ENCODE assay signal across 2 cellular contexts in genomic region chrX:137565318-137565904, GRCh38.
TF ChIP-seq lines count a peak whose summit lies in the region.

No MANE protein-coding gene starts in this region.

TF ChIP-seq in liver, 16 proteins besides CTCF, POLR2A, EP300 and RAD21:
- TF ChIP-seq TAF1 (conservative IDR thresholded peaks at IDR 0.05), result no peak
- TF ChIP-seq, protein P1, sequence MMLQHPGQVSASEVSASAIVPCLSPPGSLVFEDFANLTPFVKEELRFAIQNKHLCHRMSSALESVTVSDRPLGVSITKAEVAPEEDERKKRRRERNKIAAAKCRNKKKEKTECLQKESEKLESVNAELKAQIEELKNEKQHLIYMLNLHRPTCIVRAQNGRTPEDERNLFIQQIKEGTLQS (IDR thresholded peaks at IDR 0.05), result no peak
- no peak for TF ChIP-seq NR2F2 (IDR thresholded peaks at IDR 0.05)
- no peak for TF ChIP-seq SP1 (IDR thresholded peaks at IDR 0.05)
- no peak for TF ChIP-seq ZBTB33 (IDR thresholded peaks at IDR 0.05)
- TF ChIP-seq EGR1 (IDR thresholded peaks at IDR 0.05; ENCODE audit: low read depth in 2 of 2), result no peak
- TF ChIP-seq FOXA2 (IDR thresholded peaks at IDR 0.05), result no peak
- TF ChIP-seq GABPA (IDR thresholded peaks at IDR 0.05 in 1 of 2, conservative IDR thresholded peaks at IDR 0.05 in 1 of 2), result no peak
- TF ChIP-seq REST (IDR thresholded peaks at IDR 0.05), result no peak
- no peak for TF ChIP-seq YY1 (IDR thresholded peaks at IDR 0.05)
- no peak for TF ChIP-seq RXRA (IDR thresholded peaks at IDR 0.05)
- TF ChIP-seq FOXA1 (IDR thresholded peaks at IDR 0.05), result no peak
- TF ChIP-seq HNF4A (conservative IDR thresholded peaks at IDR 0.05), result no peak
- TF ChIP-seq, protein P2, sequence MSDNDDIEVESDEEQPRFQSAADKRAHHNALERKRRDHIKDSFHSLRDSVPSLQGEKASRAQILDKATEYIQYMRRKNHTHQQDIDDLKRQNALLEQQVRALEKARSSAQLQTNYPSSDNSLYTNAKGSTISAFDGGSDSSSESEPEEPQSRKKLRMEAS (IDR thresholded peaks at IDR 0.05), result no peak
- TF ChIP-seq HNF4G (IDR thresholded peaks at IDR 0.05), result no peak
- TF ChIP-seq JUND (IDR thresholded peaks at IDR 0.05), result no peak

TF ChIP-seq in HepG2, 621 proteins besides CTCF, POLR2A, EP300 and RAD21:
- TF ChIP-seq, protein P3, sequence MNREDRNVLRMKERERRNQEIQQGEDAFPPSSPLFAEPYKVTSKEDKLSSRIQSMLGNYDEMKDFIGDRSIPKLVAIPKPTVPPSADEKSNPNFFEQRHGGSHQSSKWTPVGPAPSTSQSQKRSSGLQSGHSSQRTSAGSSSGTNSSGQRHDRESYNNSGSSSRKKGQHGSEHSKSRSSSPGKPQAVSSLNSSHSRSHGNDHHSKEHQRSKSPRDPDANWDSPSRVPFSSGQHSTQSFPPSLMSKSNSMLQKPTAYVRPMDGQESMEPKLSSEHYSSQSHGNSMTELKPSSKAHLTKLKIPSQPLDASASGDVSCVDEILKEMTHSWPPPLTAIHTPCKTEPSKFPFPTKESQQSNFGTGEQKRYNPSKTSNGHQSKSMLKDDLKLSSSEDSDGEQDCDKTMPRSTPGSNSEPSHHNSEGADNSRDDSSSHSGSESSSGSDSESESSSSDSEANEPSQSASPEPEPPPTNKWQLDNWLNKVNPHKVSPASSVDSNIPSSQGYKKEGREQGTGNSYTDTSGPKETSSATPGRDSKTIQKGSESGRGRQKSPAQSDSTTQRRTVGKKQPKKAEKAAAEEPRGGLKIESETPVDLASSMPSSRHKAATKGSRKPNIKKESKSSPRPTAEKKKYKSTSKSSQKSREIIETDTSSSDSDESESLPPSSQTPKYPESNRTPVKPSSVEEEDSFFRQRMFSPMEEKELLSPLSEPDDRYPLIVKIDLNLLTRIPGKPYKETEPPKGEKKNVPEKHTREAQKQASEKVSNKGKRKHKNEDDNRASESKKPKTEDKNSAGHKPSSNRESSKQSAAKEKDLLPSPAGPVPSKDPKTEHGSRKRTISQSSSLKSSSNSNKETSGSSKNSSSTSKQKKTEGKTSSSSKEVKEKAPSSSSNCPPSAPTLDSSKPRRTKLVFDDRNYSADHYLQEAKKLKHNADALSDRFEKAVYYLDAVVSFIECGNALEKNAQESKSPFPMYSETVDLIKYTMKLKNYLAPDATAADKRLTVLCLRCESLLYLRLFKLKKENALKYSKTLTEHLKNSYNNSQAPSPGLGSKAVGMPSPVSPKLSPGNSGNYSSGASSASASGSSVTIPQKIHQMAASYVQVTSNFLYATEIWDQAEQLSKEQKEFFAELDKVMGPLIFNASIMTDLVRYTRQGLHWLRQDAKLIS (CRISPR knock-in tag; IDR thresholded peaks at IDR 0.05), result no peak
- TF ChIP-seq TBL1XR1 (IDR thresholded peaks at IDR 0.05; ENCODE audit: borderline replicate concordance, low read length, partially characterized antibody) (no peak), REL (CRISPR knock-in tag; conservative IDR thresholded peaks at IDR 0.05) (no peak), ZNF564 (CRISPR knock-in tag; IDR thresholded peaks at IDR 0.05) (no peak)
- TF ChIP-seq, protein P4, sequence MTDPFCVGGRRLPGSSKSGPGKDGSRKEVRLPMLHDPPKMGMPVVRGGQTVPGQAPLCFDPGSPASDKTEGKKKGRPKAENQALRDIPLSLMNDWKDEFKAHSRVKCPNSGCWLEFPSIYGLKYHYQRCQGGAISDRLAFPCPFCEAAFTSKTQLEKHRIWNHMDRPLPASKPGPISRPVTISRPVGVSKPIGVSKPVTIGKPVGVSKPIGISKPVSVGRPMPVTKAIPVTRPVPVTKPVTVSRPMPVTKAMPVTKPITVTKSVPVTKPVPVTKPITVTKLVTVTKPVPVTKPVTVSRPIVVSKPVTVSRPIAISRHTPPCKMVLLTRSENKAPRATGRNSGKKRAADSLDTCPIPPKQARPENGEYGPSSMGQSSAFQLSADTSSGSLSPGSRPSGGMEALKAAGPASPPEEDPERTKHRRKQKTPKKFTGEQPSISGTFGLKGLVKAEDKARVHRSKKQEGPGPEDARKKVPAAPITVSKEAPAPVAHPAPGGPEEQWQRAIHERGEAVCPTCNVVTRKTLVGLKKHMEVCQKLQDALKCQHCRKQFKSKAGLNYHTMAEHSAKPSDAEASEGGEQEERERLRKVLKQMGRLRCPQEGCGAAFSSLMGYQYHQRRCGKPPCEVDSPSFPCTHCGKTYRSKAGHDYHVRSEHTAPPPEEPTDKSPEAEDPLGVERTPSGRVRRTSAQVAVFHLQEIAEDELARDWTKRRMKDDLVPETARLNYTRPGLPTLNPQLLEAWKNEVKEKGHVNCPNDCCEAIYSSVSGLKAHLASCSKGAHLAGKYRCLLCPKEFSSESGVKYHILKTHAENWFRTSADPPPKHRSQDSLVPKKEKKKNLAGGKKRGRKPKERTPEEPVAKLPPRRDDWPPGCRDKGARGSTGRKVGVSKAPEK (CRISPR knock-in tag; IDR thresholded peaks at IDR 0.05; ENCODE audit: borderline replicate concordance), result no peak
